24 cellular contexts compared by ENCODE assay signal in genomic region chr16:85518398-85519049, GRCh38.
DNase-seq lines count a peak whose midpoint lies in the region; ATAC-seq, FAIRE-seq and TF ChIP-seq lines count a peak whose summit lies in the region.
"Had no signal": no experiment of that assay in that cellular context is flagged by ENCODE, and none has a peak within 500 bp of the region (broad histone marks: within the 10 kb centered on the region; RNA-seq: fewer than 3 reads in every experiment).

No MANE protein-coding gene starts in this region.

- in situ Hi-C loops in K562 (cut with MboI) = no loop called here

- H3K79me2 ChIP-seq in K562 (ENCODE audit: control insufficient read depth, insufficient read depth, low read length) = peaks cover 17% of the 10 kb centered on the region
- peaks cover 11% of the 10 kb centered on the region for H3K79me2 ChIP-seq in trophoblast cell (ENCODE audit: control insufficient read depth, insufficient read depth, low read length, poor library complexity)

- H3K4me1 ChIP-seq in CD8-positive, alpha-beta T cell (ENCODE audit: insufficient read depth, low read length) = peaks cover 4% of the 10 kb centered on the region
- H3K4me1 ChIP-seq in K562 (replicated peaks in 1 of 2; ENCODE audit: control insufficient read depth in 2 of 2, insufficient read depth in 2 of 2, low read length in 2 of 2) (peaks cover 17 to 72% of the 10 kb centered on the region in 2 experiments), trophoblast cell (ENCODE audit: control insufficient read depth in 1 of 2, insufficient read depth in 2 of 2, low read length in 2 of 2) (peaks cover 49 to 50% of the 10 kb centered on the region in 2 experiments)
- peaks cover 0 to 7% of the 10 kb centered on the region in 2 donors for H3K4me1 ChIP-seq in naive thymus-derived CD4-positive, alpha-beta T cell (ENCODE audit: control insufficient read depth in 2 of 2, insufficient read depth in 2 of 2, low read length in 2 of 2)

- H4K20me1 ChIP-seq in K562 (replicated peaks; ENCODE audit: control insufficient read depth, insufficient read depth, low read length) = peaks cover 22% of the 10 kb centered on the region; the same call in 1 of the 2 replicates

- no peaks in the 10 kb centered on the region for H3K36me3 ChIP-seq in CD8-positive, alpha-beta T cell (ENCODE audit: insufficient read depth, low read length)
- H3K36me3 ChIP-seq in K562 (ENCODE audit: control insufficient read depth, insufficient read depth, low read length) (peaks cover 10% of the 10 kb centered on the region), trophoblast cell (ENCODE audit: control insufficient read depth in 1 of 2, insufficient read depth in 2 of 2, low read length in 2 of 2) (no peaks in the 10 kb centered on the region)
- H3K36me3 ChIP-seq in naive thymus-derived CD4-positive, alpha-beta T cell (ENCODE audit: control insufficient read depth in 2 of 3, insufficient read depth in 3 of 3, low read length in 3 of 3) = no peaks in the 10 kb centered on the region
- H3K36me3 ChIP-seq: SJSA1 had no signal

- no peaks in the 10 kb centered on the region for H3K9me3 ChIP-seq in CD8-positive, alpha-beta T cell (ENCODE audit: low read length)
- H3K9me3 ChIP-seq in K562 (replicated peaks; ENCODE audit: control insufficient read depth, insufficient read depth, low read depth, low read length) = no peaks in the 10 kb centered on the region
- no peaks in the 10 kb centered on the region for H3K9me3 ChIP-seq in naive thymus-derived CD4-positive, alpha-beta T cell (ENCODE audit: control insufficient read depth in 2 of 3, low read length in 3 of 3)
- H3K9me3 ChIP-seq in trophoblast cell (ENCODE audit: insufficient read depth, low read depth, low read length) = peaks cover 5% of the 10 kb centered on the region
- H3K9me3 ChIP-seq: A549, SJSA1 had no signal

- intact Hi-C loops in CD8-positive, alpha-beta T cell (cut with DNase I, micrococcal nuclease) = loop anchor here in 1 of 2 experiments (1.0 kb wide), 1 partner anchor 36 kb away; no protein-coding TSS in a partner anchor
- intact Hi-C loops in K562 (cut with micrococcal nuclease) = no loop called here
- intact Hi-C loops in naive thymus-derived CD4-positive, alpha-beta T cell (cut with micrococcal nuclease) = no loop called here

- no peaks in the 10 kb centered on the region for H3K36me3 Mint-ChIP-seq in CD8-positive, alpha-beta T cell
- no peaks in the 10 kb centered on the region for H3K36me3 Mint-ChIP-seq in naive thymus-derived CD4-positive, alpha-beta T cell

- H3K4me1 Mint-ChIP-seq in CD8-positive, alpha-beta T cell (ENCODE audit: low read depth) = peaks cover 6% of the 10 kb centered on the region
- peaks cover 0 to 1% (median 0%) of the 10 kb centered on the region in 7 donors for H3K4me1 Mint-ChIP-seq in naive thymus-derived CD4-positive, alpha-beta T cell

- CTCF ChIA-PET in CD8-positive, alpha-beta T cell (lab: Charles Lee) = no interaction called here
- CTCF ChIA-PET in K562 (lab: Yijun Ruan, JAX; ENCODE audit: low intra/inter-chr PET ratio) = no interaction called here
- CTCF ChIA-PET in naive thymus-derived CD4-positive, alpha-beta T cell (lab: Charles Lee) = no interaction called here

- TF ChIP-seq RAD21 in K562 (CRISPR knock-in tag; conservative IDR thresholded peaks at IDR 0.05 in 1 of 2, IDR thresholded peaks at IDR 0.05 in 1 of 2) = no peak

- no peak for TF ChIP-seq CTCF in CD8-positive, alpha-beta T cell (IDR thresholded peaks at IDR 0.05)
- no peak for TF ChIP-seq CTCF in K562 (IDR thresholded peaks at IDR 0.05 in 2 of 3, conservative IDR thresholded peaks at IDR 0.05 in 1 of 3; ENCODE audit: insufficient read depth in 2 of 3, low read depth in 1 of 3, low read length in 3 of 3)

- no peaks in the 10 kb centered on the region for H3K9me3 Mint-ChIP-seq in CD8-positive, alpha-beta T cell
- peaks cover 0 to 5% (median 0%) of the 10 kb centered on the region in 11 donors for H3K9me3 Mint-ChIP-seq in naive thymus-derived CD4-positive, alpha-beta T cell

- no peak overlapping the region for H3K4me3 ChIP-seq in CD8-positive, alpha-beta T cell (ENCODE audit: low read depth, low read length)
- no peak overlapping the region for H3K4me3 ChIP-seq in K562
- no peak overlapping the region for H3K4me3 ChIP-seq in naive thymus-derived CD4-positive, alpha-beta T cell (ENCODE audit: low read length)
- H3K4me3 ChIP-seq in trophoblast cell (ENCODE audit: low read depth, low read length) = no peak overlapping the region
- H3K4me3 ChIP-seq: A549, PC-9, SJSA1 had no signal

- H4K12ac ChIP-seq in trophoblast cell (ENCODE audit: low read depth, low read length) = no peak overlapping the region

- 87% methylated on average over 17 of the region's 17 CpGs for WGBS in K562 (ENCODE audit: insufficient coverage, low coverage, missing lambda C conversion rate)
- WGBS in trophoblast cell (ENCODE audit: extremely low coverage, insufficient coverage, insufficient read length) = no CpG with 5 or more reads among the region's 17 CpGs

- H2AFZ ChIP-seq in K562 (ENCODE audit: low read depth, low read length) = no peak overlapping the region
- no peak overlapping the region for H2AFZ ChIP-seq in trophoblast cell (ENCODE audit: insufficient read depth, low read length, poor library complexity)
- H2AFZ ChIP-seq: PC-9 had no signal

- H3K4me3 Mint-ChIP-seq in CD8-positive, alpha-beta T cell = no peak overlapping the region
- no peak overlapping the region for H3K4me3 Mint-ChIP-seq in naive thymus-derived CD4-positive, alpha-beta T cell

- H3K4ac ChIP-seq in trophoblast cell (ENCODE audit: low read depth, low read length) = no peak overlapping the region

- H3K27me3 Mint-ChIP-seq in CD8-positive, alpha-beta T cell (ENCODE audit: low read depth) = no peaks in the 10 kb centered on the region
- H3K27me3 Mint-ChIP-seq in naive thymus-derived CD4-positive, alpha-beta T cell = peaks cover 0 to 7% (median 0%) of the 10 kb centered on the region in 5 donors

- H3K4me2 ChIP-seq in K562 (ENCODE audit: insufficient read depth, low read length) (no peak overlapping the region), trophoblast cell (ENCODE audit: low read length) (no peak overlapping the region)
- H3K4me2 ChIP-seq: A549, PC-9 had no signal

- H3K27me3 ChIP-seq in CD8-positive, alpha-beta T cell (ENCODE audit: insufficient read depth, low read length) = no peaks in the 10 kb centered on the region
- H3K27me3 ChIP-seq in K562 (ENCODE audit: control insufficient read depth in 2 of 2, insufficient read depth in 2 of 2, low read length in 2 of 2) (no peaks in the 10 kb centered on the region), trophoblast cell (ENCODE audit: insufficient read depth, low read length) (no peaks in the 10 kb centered on the region)
- no peaks in the 10 kb centered on the region for H3K27me3 ChIP-seq in naive thymus-derived CD4-positive, alpha-beta T cell (ENCODE audit: control insufficient read depth in 2 of 2, insufficient read depth in 2 of 2, low read length in 2 of 2)
- H3K27me3 ChIP-seq: SJSA1 had no signal

- peak overlapping the region; percentile 64 for H3K27ac Mint-ChIP-seq in CD8-positive, alpha-beta T cell
- H3K27ac Mint-ChIP-seq in naive thymus-derived CD4-positive, alpha-beta T cell = no peak overlapping the region

- H2BK5ac ChIP-seq in trophoblast cell (ENCODE audit: low read depth, low read length, poor library complexity) = no peak overlapping the region

- peak overlapping the region; percentile 56 for H4K91ac ChIP-seq in trophoblast cell (ENCODE audit: low read depth, low read length)

- BruUV-seq in K562 (replicated peaks; lab: Mats Ljungman, UMichigan) = no TSS peak

- H3K23ac ChIP-seq in trophoblast cell (ENCODE audit: low read length) = no peak overlapping the region

- H4K8ac ChIP-seq in trophoblast cell (ENCODE audit: low read depth, low read length) = no peak overlapping the region

- H2AK5ac ChIP-seq in trophoblast cell (ENCODE audit: low read length) = peak overlapping the region; percentile 55

- peak overlapping the region; percentile 56 for H3K27ac ChIP-seq in CD8-positive, alpha-beta T cell (ENCODE audit: low read depth, low read length)
- no peak overlapping the region for H3K27ac ChIP-seq in K562 (ENCODE audit: extremely low read depth, low read depth, low read length)
- no peak overlapping the region for H3K27ac ChIP-seq in naive thymus-derived CD4-positive, alpha-beta T cell (ENCODE audit: low read depth, low read length)
- H3K27ac ChIP-seq in trophoblast cell (ENCODE audit: low read depth, low read length) = no peak overlapping the region
- H3K27ac ChIP-seq: C4-2B, PC-9, SJSA1 had no signal

- H2BK12ac ChIP-seq in trophoblast cell (ENCODE audit: low read length) = peak overlapping the region; percentile 51

- FAIRE-seq in K562 (lab: Jason Lieb, UNC) = no peak
- FAIRE-seq: A549, GM19239 had no signal

- no peak for TF ChIP-seq POLR2A in K562 (conservative IDR thresholded peaks at IDR 0.05)

- H3K9ac ChIP-seq in K562 (ENCODE audit: insufficient read depth in 1 of 2, low read depth in 2 of 2, low read length in 2 of 2) (no peak overlapping the region), trophoblast cell (ENCODE audit: low read length) (no peak overlapping the region)

- DNase-seq in CD8-positive, alpha-beta T cell = peak in 1 of 7 experiments; percentile 42
- DNase-seq in K562 (ENCODE audit: extremely low read depth in 1 of 4, low spot score in 3 of 4) (no peak), trophoblast cell (no peak), NOMO-1 treated with dmso at 0.1 percent for 144 hours (lab: John Stamatoyannopoulos, UW; ENCODE audit: unreplicated experiment) (no peak)
- DNase-seq in naive thymus-derived CD4-positive, alpha-beta T cell = no peak
- no peak for DNase-seq in central memory CD4-positive, alpha-beta T cell
- DNase-seq: AML-193; DMS153; KBM-7; MV-4-11; NCI-H1105; NCI-H2029; NCI-H446; NCI-H524 treated with DMSO at 0.1 percent for 48 hours; NCI-H82; NK-92 treated with Interleukin-12 subunit alpha and Interleukin-12 subunit beta, amount 100 ng/mL, for 24 hours; PC-9; Right ventricle myocardium superior; RPMI8226 had no signal

- peak overlapping the region; percentile 4 for H3K14ac ChIP-seq in trophoblast cell (ENCODE audit: low read length)

- TF ChIP-seq EP300 in K562 (IDR thresholded peaks at IDR 0.05; ENCODE audit: low read length) = no peak

- H3K18ac ChIP-seq in trophoblast cell (ENCODE audit: low read length) = no peak overlapping the region

- peaks cover 6% of the 10 kb centered on the region for H3K9me1 ChIP-seq in K562 (ENCODE audit: control insufficient read depth, insufficient read depth, low read length)

- peaks cover 51% of the 10 kb centered on the region for H3K79me1 ChIP-seq in trophoblast cell (ENCODE audit: low read length)

- peak overlapping the region; percentile 13 for H2BK120ac ChIP-seq in trophoblast cell (ENCODE audit: insufficient read depth, low read length, poor library complexity)

- ATAC-seq in CD8-positive, alpha-beta T cell = peak; percentile 61
- ATAC-seq in K562 (no peak), GM19455 (IDR thresholded peaks at IDR 0.05; ENCODE audit: unreplicated experiment) (no peak)
- ATAC-seq in naive thymus-derived CD4-positive, alpha-beta T cell = peak; percentile 33
- ATAC-seq: A549 had no signal

- POLR2A ChIA-PET in CD8-positive, alpha-beta T cell (lab: Charles Lee) = no interaction called here
- POLR2A ChIA-PET in K562 (lab: Yijun Ruan, JAX) = interaction anchor here (0.6 kb wide), 1 partner anchor 49 kb away, joined by 3 read pairs; no protein-coding TSS in a partner anchor
- POLR2A ChIA-PET in naive thymus-derived CD4-positive, alpha-beta T cell (lab: Charles Lee) = no interaction called here

Comparison
In these comparisons a context has a peak if more than half of its experiments do, and no peak if none do; other contexts are left out.
1. ATAC-seq: peak in CD8-positive, alpha-beta T cell (single experiment) and naive thymus-derived CD4-positive, alpha-beta T cell (single experiment); none in K562 (single experiment) and GM19455 (single experiment).